ENCODE assay signal across 9 cellular contexts in genomic region chr19:17155251-17155650, GRCh38.
"Had no signal": no experiment of that assay in that cellular context is flagged by ENCODE, and none has a peak within 500 bp of the region (broad histone marks: within the 10 kb centered on the region; RNA-seq: fewer than 3 reads in every experiment).

No MANE protein-coding gene starts in this region.

- H3K27ac Mint-ChIP-seq: GM23338, H9, HFFc6 had no signal

- DNase-seq: GM23248, GOT3, H7, H9, HCEC 1CT, HFFc6 had no signal

- H3K9ac ChIP-seq: GM23248 had no signal

- H3K4me3 ChIP-seq: GM23248, GM23338, HAP-1 had no signal

- H2AFZ ChIP-seq: GM23248, GM23338 had no signal

- H3K4me1 ChIP-seq: HAP-1 had no signal

- H3K9me3 Mint-ChIP-seq: GM23338, H9, HFFc6 had no signal

- H3K4me2 ChIP-seq: GM23338 had no signal

- H3K4me3 Mint-ChIP-seq: GM23338, H9, HFFc6 had no signal

- ATAC-seq: GM23338, HCT116 had no signal

- H3K27ac ChIP-seq: GM23248 had no signal

- H3K9me3 ChIP-seq: HAP-1 had no signal
